24 cellular contexts compared by ENCODE assay signal in the genomic region with DNA sequence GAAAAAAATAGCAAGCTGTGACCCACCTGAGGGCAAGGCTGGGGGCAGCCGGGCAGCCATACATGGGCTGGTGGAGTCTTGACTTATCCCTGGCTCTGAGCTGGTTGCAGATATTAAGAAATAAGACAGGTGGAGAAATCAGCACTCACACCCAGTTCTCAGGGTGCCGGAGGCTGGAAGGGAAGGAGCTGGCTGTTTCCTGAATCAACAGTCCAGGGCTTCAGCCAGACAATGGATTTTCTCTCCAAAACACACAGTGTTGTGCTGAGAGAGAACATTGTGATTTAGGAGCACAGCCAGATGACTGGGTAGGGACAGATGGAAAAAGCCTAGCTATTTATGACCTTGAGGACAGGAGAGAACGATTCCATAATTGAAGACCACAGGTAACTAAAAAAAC.
DNase-seq lines count a peak whose midpoint lies in the region; ATAC-seq and TF ChIP-seq lines count a peak whose summit lies in the region.
"Had no signal": no experiment of that assay in that cellular context is flagged by ENCODE, and none has a peak within 500 bp of the region (broad histone marks: within the 10 kb centered on the region; RNA-seq: fewer than 3 reads in every experiment).

No MANE protein-coding gene starts in this region.

- no peak overlapping the region for H3K4me2 ChIP-seq in MM.1S (ENCODE audit: low read depth, low read length)
- H3K4me2 ChIP-seq: GM23338 had no signal

- H3K4me1 ChIP-seq in right atrium auricular region (peaks cover 0 to 24% of the 10 kb centered on the region in 2 donors), sigmoid colon (peaks cover 0 to 4% (median 2%) of the 10 kb centered on the region in 4 donors), MM.1S (ENCODE audit: low read length) (no peaks in the 10 kb centered on the region)

- no peak overlapping the region for H3K27ac Mint-ChIP-seq in nephron progenitor cell
- H3K27ac Mint-ChIP-seq: activated CD4-positive, alpha-beta T cell treated with anti-CD3 and anti-CD28 coated beads for 36 hours; activated CD8-positive, alpha-beta memory T cell treated with anti-CD3 and anti-CD28 coated beads, Interleukin-2, amount 10 ng/mL, durations not matched to agents 7 days and 5 days; CD4-positive, alpha-beta T cell; GM23338 had no signal

- peaks cover 40% of the 10 kb centered on the region for H3K4me1 Mint-ChIP-seq in nephron progenitor cell

- intact Hi-C loops in sigmoid colon (cut with DNase I), result no loop called here

- no peak for ATAC-seq in HG03457 (IDR thresholded peaks at IDR 0.05; ENCODE audit: unreplicated experiment)
- ATAC-seq: activated CD4-positive, alpha-beta T cell treated with anti-CD3 and anti-CD28 coated beads for 36 hours; activated CD8-positive, alpha-beta memory T cell treated with anti-CD3 and anti-CD28 coated beads, Interleukin-2, amount 10 ng/mL, durations not matched to agents 7 days and 5 days; GM23338; left colon had no signal

- TF ChIP-seq EP300 in sigmoid colon (IDR thresholded peaks at IDR 0.05), result no peak

- peaks cover 17% of the 10 kb centered on the region for H3K27me3 Mint-ChIP-seq in nephron progenitor cell (ENCODE audit: low read depth, poor library complexity)
- H3K27me3 Mint-ChIP-seq: activated CD4-positive, alpha-beta T cell treated with anti-CD3 and anti-CD28 coated beads for 36 hours; activated CD8-positive, alpha-beta memory T cell treated with anti-CD3 and anti-CD28 coated beads, Interleukin-2, amount 10 ng/mL, durations not matched to agents 7 days and 5 days; CD4-positive, alpha-beta T cell had no signal

- H3K27me3 ChIP-seq in right atrium auricular region (no peaks in the 10 kb centered on the region), sigmoid colon (no peaks in the 10 kb centered on the region), MM.1S (replicated peaks; ENCODE audit: insufficient read depth, low read length) (no peaks in the 10 kb centered on the region)
- H3K27me3 ChIP-seq: brain microvascular endothelial cell, dorsolateral prefrontal cortex, neutrophil had no signal

- in situ Hi-C loops in G401 (cut with HindIII; ENCODE audit: low sequenced_read_pairs), result no loop called here

- H3K9ac ChIP-seq in MM.1S (ENCODE audit: low read length), result no peak overlapping the region

- H4K20me1 ChIP-seq in MM.1S (ENCODE audit: insufficient read depth, low read length), result no peaks in the 10 kb centered on the region

- DNase-seq in G401 (ENCODE audit: low spot score) (peak; percentile 99), dermis blood vessel endothelial cell (peak; percentile 86), right atrium auricular region (ENCODE audit: low spot score) (peak; percentile 73), sigmoid colon (peak; percentile 59), NCI-H446 (lab: John Stamatoyannopoulos, UW) (no peak), MM.1S (no peak), nephron progenitor cell (no peak)
- DNase-seq: activated CD4-positive, alpha-beta T cell treated with anti-CD3 and anti-CD28 coated beads for 36 hours; activated CD8-positive, alpha-beta memory T cell treated with anti-CD3 and anti-CD28 coated beads, Interleukin-2, amount 10 ng/mL, durations not matched to agents 7 days and 5 days; brain microvascular endothelial cell; CD4-positive, alpha-beta T cell; DMS153; erythroblast; GDM1; left colon; NCI-H1417 treated with DMSO at 0.1 percent for 48 hours; NCI-H526 treated with DMSO at 0.1 percent for 48 hours; retina; SHP77 treated with DMSO at 0.1 percent for 48 hours had no signal

- no peak for TF ChIP-seq POLR2A in sigmoid colon (IDR thresholded peaks at IDR 0.05)

- WGBS in sigmoid colon, 2 donors, result 90% methylated on average over 3 of the region's 3 CpGs

- no peak overlapping the region for H3K4me3 Mint-ChIP-seq in nephron progenitor cell
- H3K4me3 Mint-ChIP-seq: activated CD4-positive, alpha-beta T cell treated with anti-CD3 and anti-CD28 coated beads for 36 hours; activated CD8-positive, alpha-beta memory T cell treated with anti-CD3 and anti-CD28 coated beads, Interleukin-2, amount 10 ng/mL, durations not matched to agents 7 days and 5 days; activated T-helper 1 cell treated with anti-CD3 and anti-CD28 coated beads, Interleukin-12 subunit alpha, Interleukin-12 subunit beta, Interleukin-2, Interleukin-4 antibody, amounts not matched to agents 30 ng/mL and 10 ng/mL and 1 ng/mL, durations not matched to agents 14 hours and 24 hours and 36 hours; CD4-positive, alpha-beta T cell; GM23338 had no signal

- no peaks in the 10 kb centered on the region for H3K36me3 Mint-ChIP-seq in nephron progenitor cell (ENCODE audit: low read depth)
- H3K36me3 Mint-ChIP-seq: activated CD8-positive, alpha-beta memory T cell treated with anti-CD3 and anti-CD28 coated beads, Interleukin-2, amount 10 ng/mL, durations not matched to agents 7 days and 5 days had no signal

- H2AFZ ChIP-seq in MM.1S (ENCODE audit: low read length), result no peak overlapping the region
- H2AFZ ChIP-seq: GM23338 had no signal

- no peaks in the 10 kb centered on the region for H3K36me3 ChIP-seq in right atrium auricular region
- H3K36me3 ChIP-seq in sigmoid colon, result no peaks in the 10 kb centered on the region
- H3K36me3 ChIP-seq in MM.1S (replicated peaks; ENCODE audit: insufficient read depth, low read length), result no peaks in the 10 kb centered on the region
- H3K36me3 ChIP-seq: brain microvascular endothelial cell, neutrophil had no signal

- TF ChIP-seq CTCF in right atrium auricular region (IDR thresholded peaks at IDR 0.05), result no peak
- TF ChIP-seq CTCF in sigmoid colon (IDR thresholded peaks at IDR 0.05), result no peak
- TF ChIP-seq CTCF in MM.1S (IDR thresholded peaks at IDR 0.05; ENCODE audit: low read length), result no peak
- TF ChIP-seq CTCF in nephron progenitor cell (IDR thresholded peaks at IDR 0.05), result no peak

- H3K9me3 Mint-ChIP-seq in nephron progenitor cell, result no peaks in the 10 kb centered on the region
- H3K9me3 Mint-ChIP-seq: activated T-helper 1 cell treated with anti-CD3 and anti-CD28 coated beads, Interleukin-12 subunit alpha, Interleukin-12 subunit beta, Interleukin-2, Interleukin-4 antibody, amounts not matched to agents 30 ng/mL and 10 ng/mL and 1 ng/mL, durations not matched to agents 14 hours and 24 hours and 36 hours; CD4-positive, alpha-beta T cell had no signal

- H3F3A ChIP-seq in MM.1S (ENCODE audit: insufficient read depth, low read length), result no peaks in the 10 kb centered on the region

- H3K9me2 ChIP-seq in MM.1S (replicated peaks; ENCODE audit: insufficient read depth, low read length), result no peaks in the 10 kb centered on the region

- H3K9me3 ChIP-seq in right atrium auricular region, result no peaks in the 10 kb centered on the region
- H3K9me3 ChIP-seq in sigmoid colon, result no peaks in the 10 kb centered on the region
- H3K9me3 ChIP-seq in MM.1S (replicated peaks; ENCODE audit: insufficient read depth, low read length), result no peaks in the 10 kb centered on the region
- H3K9me3 ChIP-seq: neutrophil had no signal

- H3K79me2 ChIP-seq in MM.1S (ENCODE audit: low read length), result no peaks in the 10 kb centered on the region

- peak overlapping the region; percentile 61 to 69 for H3K27ac ChIP-seq in right atrium auricular region
- H3K27ac ChIP-seq in sigmoid colon, result peak overlapping the region in 1 of 4 donors; percentile 30
- H3K27ac ChIP-seq in MM.1S (ENCODE audit: low read length), result no peak overlapping the region
- H3K27ac ChIP-seq: brain microvascular endothelial cell, neutrophil had no signal

- H3K4me3 ChIP-seq in right atrium auricular region (no peak overlapping the region), sigmoid colon (no peak overlapping the region), MM.1S (ENCODE audit: low read length) (no peak overlapping the region)
- H3K4me3 ChIP-seq: GM23338 had no signal

Comparison
In these comparisons a context has a peak if more than half of its experiments do, and no peak if none do; other contexts are left out.
1. DNase-seq: peak in G401 (single experiment), dermis blood vessel endothelial cell (single experiment), right atrium auricular region (single experiment) and sigmoid colon (single experiment); none in NCI-H446 (0 of 2), MM.1S (single experiment) and nephron progenitor cell (single experiment).